1 cellular context compared by ENCODE assay signal in the genomic region with DNA sequence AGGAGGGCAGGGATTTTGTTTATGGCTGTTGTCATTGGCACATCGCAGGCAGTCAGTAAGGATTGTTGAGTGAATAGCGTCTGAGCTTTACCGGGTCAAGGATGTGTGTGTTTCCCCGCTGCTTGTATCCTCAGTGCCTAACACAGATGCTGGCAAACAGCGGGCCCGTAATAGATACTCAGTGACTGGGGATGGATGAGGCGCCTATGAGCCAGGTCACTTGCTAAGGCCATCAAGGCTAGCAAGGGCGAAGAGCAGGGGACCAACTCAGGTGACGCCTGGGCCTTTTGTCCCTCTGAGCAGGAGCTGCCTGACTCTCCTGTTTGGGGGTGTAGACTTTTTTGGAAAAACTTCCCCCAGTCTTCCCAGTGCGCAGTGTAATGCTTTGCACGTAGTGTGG.
TF ChIP-seq lines count a peak whose summit lies in the region.

No MANE protein-coding gene starts in this region.

TF ChIP-seq in GM23338, 12 proteins besides CTCF, POLR2A, EP300 and RAD21 (continued from another document):
- TF ChIP-seq, protein P1, sequence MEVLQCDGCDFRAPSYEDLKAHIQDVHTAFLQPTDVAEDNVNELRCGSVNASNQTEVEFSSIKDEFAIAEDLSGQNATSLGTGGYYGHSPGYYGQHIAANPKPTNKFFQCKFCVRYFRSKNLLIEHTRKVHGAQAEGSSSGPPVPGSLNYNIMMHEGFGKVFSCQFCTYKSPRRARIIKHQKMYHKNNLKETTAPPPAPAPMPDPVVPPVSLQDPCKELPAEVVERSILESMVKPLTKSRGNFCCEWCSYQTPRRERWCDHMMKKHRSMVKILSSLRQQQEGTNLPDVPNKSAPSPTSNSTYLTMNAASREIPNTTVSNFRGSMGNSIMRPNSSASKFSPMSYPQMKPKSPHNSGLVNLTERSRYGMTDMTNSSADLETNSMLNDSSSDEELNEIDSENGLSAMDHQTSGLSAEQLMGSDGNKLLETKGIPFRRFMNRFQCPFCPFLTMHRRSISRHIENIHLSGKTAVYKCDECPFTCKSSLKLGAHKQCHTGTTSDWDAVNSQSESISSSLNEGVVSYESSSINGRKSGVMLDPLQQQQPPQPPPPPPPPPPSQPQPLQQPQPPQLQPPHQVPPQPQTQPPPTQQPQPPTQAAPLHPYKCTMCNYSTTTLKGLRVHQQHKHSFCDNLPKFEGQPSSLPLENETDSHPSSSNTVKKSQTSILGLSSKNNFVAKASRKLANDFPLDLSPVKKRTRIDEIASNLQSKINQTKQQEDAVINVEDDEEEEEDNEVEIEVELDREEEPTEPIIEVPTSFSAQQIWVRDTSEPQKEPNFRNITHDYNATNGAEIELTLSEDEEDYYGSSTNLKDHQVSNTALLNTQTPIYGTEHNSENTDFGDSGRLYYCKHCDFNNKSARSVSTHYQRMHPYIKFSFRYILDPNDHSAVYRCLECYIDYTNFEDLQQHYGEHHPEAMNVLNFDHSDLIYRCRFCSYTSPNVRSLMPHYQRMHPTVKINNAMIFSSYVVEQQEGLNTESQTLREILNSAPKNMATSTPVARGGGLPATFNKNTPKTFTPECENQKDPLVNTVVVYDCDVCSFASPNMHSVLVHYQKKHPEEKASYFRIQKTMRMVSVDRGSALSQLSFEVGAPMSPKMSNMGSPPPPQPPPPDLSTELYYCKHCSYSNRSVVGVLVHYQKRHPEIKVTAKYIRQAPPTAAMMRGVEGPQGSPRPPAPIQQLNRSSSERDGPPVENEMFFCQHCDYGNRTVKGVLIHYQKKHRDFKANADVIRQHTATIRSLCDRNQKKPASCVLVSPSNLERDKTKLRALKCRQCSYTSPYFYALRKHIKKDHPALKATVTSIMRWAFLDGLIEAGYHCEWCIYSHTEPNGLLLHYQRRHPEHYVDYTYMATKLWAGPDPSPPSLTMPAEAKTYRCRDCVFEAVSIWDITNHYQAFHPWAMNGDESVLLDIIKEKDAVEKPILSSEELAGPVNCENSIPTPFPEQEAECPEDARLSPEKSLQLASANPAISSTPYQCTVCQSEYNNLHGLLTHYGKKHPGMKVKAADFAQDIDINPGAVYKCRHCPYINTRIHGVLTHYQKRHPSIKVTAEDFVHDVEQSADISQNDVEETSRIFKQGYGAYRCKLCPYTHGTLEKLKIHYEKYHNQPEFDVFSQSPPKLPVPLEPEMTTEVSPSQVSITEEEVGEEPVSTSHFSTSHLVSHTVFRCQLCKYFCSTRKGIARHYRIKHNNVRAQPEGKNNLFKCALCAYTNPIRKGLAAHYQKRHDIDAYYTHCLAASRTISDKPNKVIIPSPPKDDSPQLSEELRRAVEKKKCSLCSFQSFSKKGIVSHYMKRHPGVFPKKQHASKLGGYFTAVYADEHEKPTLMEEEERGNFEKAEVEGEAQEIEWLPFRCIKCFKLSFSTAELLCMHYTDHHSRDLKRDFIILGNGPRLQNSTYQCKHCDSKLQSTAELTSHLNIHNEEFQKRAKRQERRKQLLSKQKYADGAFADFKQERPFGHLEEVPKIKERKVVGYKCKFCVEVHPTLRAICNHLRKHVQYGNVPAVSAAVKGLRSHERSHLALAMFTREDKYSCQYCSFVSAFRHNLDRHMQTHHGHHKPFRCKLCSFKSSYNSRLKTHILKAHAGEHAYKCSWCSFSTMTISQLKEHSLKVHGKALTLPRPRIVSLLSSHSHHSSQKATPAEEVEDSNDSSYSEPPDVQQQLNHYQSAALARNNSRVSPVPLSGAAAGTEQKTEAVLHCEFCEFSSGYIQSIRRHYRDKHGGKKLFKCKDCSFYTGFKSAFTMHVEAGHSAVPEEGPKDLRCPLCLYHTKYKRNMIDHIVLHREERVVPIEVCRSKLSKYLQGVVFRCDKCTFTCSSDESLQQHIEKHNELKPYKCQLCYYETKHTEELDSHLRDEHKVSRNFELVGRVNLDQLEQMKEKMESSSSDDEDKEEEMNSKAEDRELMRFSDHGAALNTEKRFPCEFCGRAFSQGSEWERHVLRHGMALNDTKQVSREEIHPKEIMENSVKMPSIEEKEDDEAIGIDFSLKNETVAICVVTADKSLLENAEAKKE (CRISPR knock-in tag; IDR thresholded peaks at IDR 0.05) = no peak
- TF ChIP-seq EZH2 (IDR thresholded peaks at IDR 0.05; ENCODE audit: low read depth, unreplicated experiment) (no peak), POLR2AphosphoS5 (IDR thresholded peaks at IDR 0.05; ENCODE audit: low read depth) (no peak), JUNB (IDR thresholded peaks at IDR 0.05; ENCODE audit: unreplicated experiment) (no peak)
- TF ChIP-seq, protein P2, sequence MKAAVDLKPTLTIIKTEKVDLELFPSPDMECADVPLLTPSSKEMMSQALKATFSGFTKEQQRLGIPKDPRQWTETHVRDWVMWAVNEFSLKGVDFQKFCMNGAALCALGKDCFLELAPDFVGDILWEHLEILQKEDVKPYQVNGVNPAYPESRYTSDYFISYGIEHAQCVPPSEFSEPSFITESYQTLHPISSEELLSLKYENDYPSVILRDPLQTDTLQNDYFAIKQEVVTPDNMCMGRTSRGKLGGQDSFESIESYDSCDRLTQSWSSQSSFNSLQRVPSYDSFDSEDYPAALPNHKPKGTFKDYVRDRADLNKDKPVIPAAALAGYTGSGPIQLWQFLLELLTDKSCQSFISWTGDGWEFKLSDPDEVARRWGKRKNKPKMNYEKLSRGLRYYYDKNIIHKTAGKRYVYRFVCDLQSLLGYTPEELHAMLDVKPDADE (IDR thresholded peaks at IDR 0.05) = no peak
